ENCODE assay signal across 1 cellular context in genomic region chr5:107474724-107475489, GRCh38.
TF ChIP-seq lines count a peak whose summit lies in the region.

No MANE protein-coding gene starts in this region.

TF ChIP-seq in GM23338, 12 proteins besides CTCF, POLR2A, EP300 and RAD21 (continued from another document):
- no peak for TF ChIP-seq ZNF331 (CRISPR knock-in tag; IDR thresholded peaks at IDR 0.05; ENCODE audit: low read depth)
- TF ChIP-seq, protein P1, sequence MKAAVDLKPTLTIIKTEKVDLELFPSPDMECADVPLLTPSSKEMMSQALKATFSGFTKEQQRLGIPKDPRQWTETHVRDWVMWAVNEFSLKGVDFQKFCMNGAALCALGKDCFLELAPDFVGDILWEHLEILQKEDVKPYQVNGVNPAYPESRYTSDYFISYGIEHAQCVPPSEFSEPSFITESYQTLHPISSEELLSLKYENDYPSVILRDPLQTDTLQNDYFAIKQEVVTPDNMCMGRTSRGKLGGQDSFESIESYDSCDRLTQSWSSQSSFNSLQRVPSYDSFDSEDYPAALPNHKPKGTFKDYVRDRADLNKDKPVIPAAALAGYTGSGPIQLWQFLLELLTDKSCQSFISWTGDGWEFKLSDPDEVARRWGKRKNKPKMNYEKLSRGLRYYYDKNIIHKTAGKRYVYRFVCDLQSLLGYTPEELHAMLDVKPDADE (IDR thresholded peaks at IDR 0.05), result no peak
- no peak for TF ChIP-seq NANOG (IDR thresholded peaks at IDR 0.05; ENCODE audit: borderline replicate concordance)
- TF ChIP-seq EZH2 (IDR thresholded peaks at IDR 0.05; ENCODE audit: low read depth, unreplicated experiment), result no peak
- no peak for TF ChIP-seq JUNB (IDR thresholded peaks at IDR 0.05; ENCODE audit: unreplicated experiment)
